29 cellular contexts compared by ENCODE assay signal in genomic region chr12:68901145-68901544, GRCh38. TPM values are rescaled to one million over a fixed set of nuclear protein-coding genes. Genes with fewer than 3 reads are reported as not detected.
"Had no signal": no experiment of that assay in that cellular context is flagged by ENCODE, and none has a peak within 500 bp of the region (broad histone marks: within the 10 kb centered on the region; RNA-seq: fewer than 3 reads in every experiment).

No MANE protein-coding gene starts in this region.

- H3K4me1 Mint-ChIP-seq: neural progenitor cell; stimulated activated effector memory CD8-positive, alpha-beta T cell treated with anti-CD3 and anti-CD28 coated beads, Interleukin-12 subunit alpha, Interleukin-12 subunit beta, amount 100 ng/mL, for 72 hours; stimulated activated naive CD8-positive, alpha-beta T cell treated with anti-CD3 and anti-CD28 coated beads, Interleukin-15, amount 100 ng/mL, for 72 hours had no signal

- H3K4me3 ChIP-seq: neural progenitor cell, ovary, psoas muscle, right lobe of liver, sigmoid colon, thoracic aorta, thyroid gland, tibial nerve, upper lobe of left lung, vagina had no signal

- H3K4me3 Mint-ChIP-seq: naive thymus-derived CD8-positive, alpha-beta T cell; natural killer cell treated with Interleukin-12 subunit alpha and Interleukin-12 subunit beta and Interleukin-15 and Interleukin-18, amount 100 ng/mL, for 72 hours; neural progenitor cell; stimulated activated effector memory CD8-positive, alpha-beta T cell treated with anti-CD3 and anti-CD28 coated beads, Interleukin-12 subunit alpha, Interleukin-12 subunit beta, amount 100 ng/mL, for 72 hours; stimulated activated naive CD8-positive, alpha-beta T cell treated with anti-CD3 and anti-CD28 coated beads, Interleukin-15, amount 100 ng/mL, for 72 hours had no signal

- H3K9me3 ChIP-seq: ovary, psoas muscle, right lobe of liver, sigmoid colon, thoracic aorta, thyroid gland, tibial nerve, upper lobe of left lung, vagina had no signal

- H3K27me3 Mint-ChIP-seq: progenitor cell of endocrine pancreas had no signal

- H3K4me2 ChIP-seq: neural progenitor cell had no signal

- H3K36me3 Mint-ChIP-seq: naive thymus-derived CD8-positive, alpha-beta T cell; natural killer cell treated with Interleukin-12 subunit alpha and Interleukin-12 subunit beta and Interleukin-15 and Interleukin-18, amount 100 ng/mL, for 72 hours; neural progenitor cell; stimulated activated effector memory CD8-positive, alpha-beta T cell treated with anti-CD3 and anti-CD28 coated beads, Interleukin-12 subunit alpha, Interleukin-12 subunit beta, amount 100 ng/mL, for 72 hours had no signal

- H3K36me3 ChIP-seq: neural progenitor cell, ovary, right lobe of liver, sigmoid colon, thoracic aorta, thyroid gland, tibial nerve, upper lobe of left lung, vagina had no signal

- H2AFZ ChIP-seq: neural progenitor cell, parathyroid adenoma had no signal

- H3K27ac ChIP-seq: neural progenitor cell, ovary, parathyroid adenoma, psoas muscle, right lobe of liver, sigmoid colon, thoracic aorta, thyroid gland, tibial nerve, upper lobe of left lung, vagina had no signal

- H3K9me3 Mint-ChIP-seq: naive thymus-derived CD8-positive, alpha-beta T cell; natural killer cell treated with Interleukin-12 subunit alpha and Interleukin-12 subunit beta and Interleukin-15 and Interleukin-18, amount 100 ng/mL, for 72 hours; neural progenitor cell; stimulated activated effector memory CD8-positive, alpha-beta T cell treated with anti-CD3 and anti-CD28 coated beads, Interleukin-12 subunit alpha, Interleukin-12 subunit beta, amount 100 ng/mL, for 72 hours; stimulated activated naive CD8-positive, alpha-beta T cell treated with anti-CD3 and anti-CD28 coated beads, Interleukin-15, amount 100 ng/mL, for 72 hours had no signal

- FAIRE-seq: small intestine, urothelium cell line had no signal

- ATAC-seq: naive thymus-derived CD8-positive, alpha-beta T cell; natural killer cell treated with Interleukin-12 subunit alpha and Interleukin-12 subunit beta and Interleukin-15 and Interleukin-18, amount 100 ng/mL, for 72 hours; psoas muscle; right cardiac atrium; right lobe of liver; stimulated activated effector memory CD8-positive, alpha-beta T cell treated with anti-CD3 and anti-CD28 coated beads, Interleukin-12 subunit alpha, Interleukin-12 subunit beta, amount 100 ng/mL, for 72 hours; stimulated activated naive CD8-positive, alpha-beta T cell treated with anti-CD3 and anti-CD28 coated beads, Interleukin-15, amount 100 ng/mL, for 72 hours; stimulated activated naive CD8-positive, alpha-beta T cell treated with anti-CD3 and anti-CD28 coated beads, Interleukin-15, Interleukin-2, amounts not matched to agents 100 U/mL and 50 U/mL, for 24 hours had no signal

- DNase-seq: naive thymus-derived CD8-positive, alpha-beta T cell; occipital lobe; ovary; posterior cingulate gyrus; psoas muscle; right cardiac atrium; right lobe of liver; sigmoid colon; stimulated activated CD4-positive, alpha-beta T cell treated with anti-CD3 and anti-CD28 coated beads, Interleukin-15, amount 100 ng/mL, for 24 hours; stimulated activated CD4-positive, alpha-beta T cell treated with anti-CD3 and anti-CD28 coated beads, Interleukin-2, amount 100 ng/mL, for 24 hours; stimulated activated CD4-positive, alpha-beta T cell treated with anti-CD3 and anti-CD28 coated beads, Interleukin-2, amount 100 ng/mL, for 48 hours; stimulated activated CD4-positive, alpha-beta T cell treated with anti-CD3 and anti-CD28 coated beads, Interleukin-4, amount 100 ng/mL, for 24 hours; stimulated activated naive CD4-positive, alpha-beta T cell; stimulated activated naive CD8-positive, alpha-beta T cell treated with anti-CD3 and anti-CD28 coated beads, Interleukin-15, amount 100 ng/mL, for 72 hours; stimulated activated naive CD8-positive, alpha-beta T cell treated with anti-CD3 and anti-CD28 coated beads, Interleukin-15, Interleukin-2, amounts not matched to agents 100 U/mL and 50 U/mL, for 24 hours; thyroid gland; trophoblast cell; upper lobe of left lung had no signal

- H3K27ac Mint-ChIP-seq: naive thymus-derived CD8-positive, alpha-beta T cell; natural killer cell treated with Interleukin-12 subunit alpha and Interleukin-12 subunit beta and Interleukin-15 and Interleukin-18, amount 100 ng/mL, for 72 hours; neural progenitor cell; progenitor cell of endocrine pancreas; stimulated activated effector memory CD8-positive, alpha-beta T cell treated with anti-CD3 and anti-CD28 coated beads, Interleukin-12 subunit alpha, Interleukin-12 subunit beta, amount 100 ng/mL, for 72 hours; stimulated activated naive CD8-positive, alpha-beta T cell treated with anti-CD3 and anti-CD28 coated beads, Interleukin-15, amount 100 ng/mL, for 72 hours had no signal

- H3K79me2 ChIP-seq: parathyroid adenoma had no signal

- H3K4me1 ChIP-seq: neural progenitor cell, parathyroid adenoma, psoas muscle, sigmoid colon, thyroid gland had no signal

- H3K27me3 ChIP-seq: neural progenitor cell, ovary, right lobe of liver, sigmoid colon, thyroid gland, tibial nerve, upper lobe of left lung, vagina had no signal

- H3K9ac ChIP-seq: neural progenitor cell, parathyroid adenoma had no signal

RNA-seq across cellular contexts. Expression of gene CPM, which starts 31.8 kb away (rescaled TPM):
- polyA plus RNA-seq: neural cell had no signal
